In the genomic region with DNA sequence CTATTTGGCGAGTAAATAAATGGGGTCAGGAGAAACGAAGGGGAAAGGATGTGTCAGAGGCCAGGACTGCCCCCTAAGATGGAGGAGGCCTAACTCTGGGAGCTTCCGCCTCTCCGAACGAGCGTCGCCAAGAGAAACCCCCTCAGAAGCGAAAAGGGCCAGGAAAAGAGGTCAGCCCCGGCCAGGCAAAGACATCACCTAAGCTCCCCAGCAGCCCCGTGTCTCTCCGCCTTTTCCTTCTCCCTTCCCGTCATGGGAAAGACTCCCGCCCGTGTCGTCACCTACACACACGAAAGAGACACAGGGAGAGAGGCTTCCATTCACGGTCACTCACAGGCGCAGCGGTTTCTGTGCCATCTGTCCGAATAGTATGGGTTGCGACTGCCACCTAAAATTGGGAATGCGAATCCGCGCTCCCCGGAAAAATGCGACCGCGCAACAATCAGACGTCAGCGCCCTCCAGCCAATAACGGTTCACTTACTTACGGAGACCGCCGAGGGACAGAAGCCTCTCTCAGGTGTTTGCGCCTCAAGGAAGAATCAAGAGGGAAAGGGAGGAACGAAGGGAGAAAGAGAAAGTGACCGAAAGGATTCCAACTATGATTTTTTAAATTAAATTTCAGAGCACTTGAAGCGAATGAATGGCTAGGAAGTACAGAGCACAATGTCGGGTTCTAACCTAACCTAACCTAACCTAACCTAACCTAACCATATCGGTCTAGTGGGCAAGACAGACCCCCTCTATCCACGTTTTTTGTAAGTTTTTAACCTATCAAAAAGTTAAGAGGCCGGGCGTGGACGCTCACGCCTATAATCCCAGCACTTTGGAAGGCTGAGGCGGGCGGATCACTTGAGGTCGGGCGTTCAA, we compare ENCODE assay signal across 8 cellular contexts. TPM values are rescaled to one million over a fixed set of nuclear protein-coding genes. Genes with fewer than 3 reads are reported as not detected.
DNase-seq lines count a peak whose midpoint lies in the region; ATAC-seq and TF ChIP-seq lines count a peak whose summit lies in the region.

A gene (minus strand): TSS at position 402 of the 868 bp plus-strand sequence. CDS start 45 bp downstream, at position 357.

- H3K4me3 ChIP-seq in iPS-20b (ENCODE audit: low read length): peak within 1 kb of the TSS; percentile 99
- H3K4me3 ChIP-seq in skeletal muscle tissue (ENCODE audit: low read length in 3 of 3): peak within 1 kb of the TSS; percentile 87 to 99 (median 89)

- H3K9me3 ChIP-seq in iPS-20b (ENCODE audit: insufficient read depth, low read depth, low read length) (no peaks in the 10 kb centered on the region), skeletal muscle tissue (ENCODE audit: control insufficient read depth in 3 of 3, low read length in 3 of 3) (no peaks in the 10 kb centered on the region)

- H3K36me3 ChIP-seq in iPS-20b (ENCODE audit: insufficient read depth, low read depth, low read length) (no peaks in the 10 kb centered on the region), skeletal muscle tissue (ENCODE audit: control insufficient read depth in 3 of 3, insufficient read depth in 3 of 3, low read length in 3 of 3) (peaks cover 0 to 2% (median 2%) of the 10 kb centered on the region in 3 donors)

- DNase-seq in NCI-H2171 (lab: John Stamatoyannopoulos, UW) (peak; percentile 36), T47D (ENCODE audit: low read depth in 1 of 2, low spot score in 1 of 2) (peak; percentile 80 to 95)

- ATAC-seq in HG02973 (IDR thresholded peaks at IDR 0.05; ENCODE audit: unreplicated experiment) (peak; percentile 75), GM19463 (IDR thresholded peaks at IDR 0.05; ENCODE audit: unreplicated experiment) (no peak)

- TF ChIP-seq CTCF in VCaP (conservative IDR thresholded peaks at IDR 0.05): no peak

- H3K9ac ChIP-seq in iPS-20b (ENCODE audit: low read depth, low read length) (peak within 1 kb of the TSS; percentile 95), skeletal muscle tissue (ENCODE audit: low read depth in 1 of 3, low read length in 3 of 3) (peak within 1 kb of the TSS; percentile 95 to 98 (median 96))

- H3K27me3 ChIP-seq in iPS-20b (ENCODE audit: insufficient read depth, low read length) (no peaks in the 10 kb centered on the region), skeletal muscle tissue (ENCODE audit: control insufficient read depth in 3 of 3, insufficient read depth in 3 of 3, low read length in 3 of 3) (no peaks in the 10 kb centered on the region)

- H3K4me1 ChIP-seq in iPS-20b (ENCODE audit: insufficient read depth, low read length): no peaks in the 10 kb centered on the region
- H3K4me1 ChIP-seq in skeletal muscle tissue (ENCODE audit: control insufficient read depth in 3 of 3, insufficient read depth in 3 of 3, low read length in 3 of 3): peaks cover 8 to 14% (median 12%) of the 10 kb centered on the region in 3 donors

- in situ Hi-C loops in T47D (cut with HindIII; ENCODE audit: low pct_unique_long_range_greater_than_20kb, low sequenced_read_pairs): no loop called here

- H3K27ac ChIP-seq in VCaP: peak within 1 kb of the TSS; percentile 77
- H3K27ac ChIP-seq in iPS-20b (ENCODE audit: low read length): peak within 1 kb of the TSS; percentile 68
- peak within 1 kb of the TSS; percentile 79 for H3K27ac ChIP-seq in skeletal muscle tissue (ENCODE audit: low read depth, low read length)

- TF ChIP-seq POLR2A in GM15510 (IDR thresholded peaks at IDR 0.05; ENCODE audit: borderline replicate concordance, extremely low read depth, insufficient read length): peak; percentile 50

RNA-seq across cellular contexts. Expression of the gene that starts here (rescaled TPM):
- total RNA-seq in skeletal muscle tissue: 29.2 TPM
